In genomic region chr16:88545781-88546180, GRCh38 we compare ENCODE assay signal across 10 cellular contexts.
"Had no signal": no experiment of that assay in that cellular context is flagged by ENCODE, and none has a peak within 500 bp of the region (broad histone marks: within the 10 kb centered on the region; RNA-seq: fewer than 3 reads in every experiment).

No MANE protein-coding gene starts in this region.

- H3K9ac ChIP-seq: GM23248 had no signal

- H3K27ac Mint-ChIP-seq: HFFc6 had no signal

- H3K27ac ChIP-seq: GM23248, HL-60 had no signal

- ATAC-seq: HCT116, HepG2, K562 had no signal

- DNase-seq: GM23248, GOT3, H7, HFFc6, KG1 had no signal

- H3K4me3 ChIP-seq: GM23248, HAP-1, K562 had no signal

- H2AFZ ChIP-seq: GM23248 had no signal

- H3K36me3 ChIP-seq: HAP-1 had no signal

- H3K4me3 Mint-ChIP-seq: HFFc6 had no signal

- H3K4me1 ChIP-seq: HAP-1 had no signal
